28 cellular contexts compared by ENCODE assay signal in the genomic region with DNA sequence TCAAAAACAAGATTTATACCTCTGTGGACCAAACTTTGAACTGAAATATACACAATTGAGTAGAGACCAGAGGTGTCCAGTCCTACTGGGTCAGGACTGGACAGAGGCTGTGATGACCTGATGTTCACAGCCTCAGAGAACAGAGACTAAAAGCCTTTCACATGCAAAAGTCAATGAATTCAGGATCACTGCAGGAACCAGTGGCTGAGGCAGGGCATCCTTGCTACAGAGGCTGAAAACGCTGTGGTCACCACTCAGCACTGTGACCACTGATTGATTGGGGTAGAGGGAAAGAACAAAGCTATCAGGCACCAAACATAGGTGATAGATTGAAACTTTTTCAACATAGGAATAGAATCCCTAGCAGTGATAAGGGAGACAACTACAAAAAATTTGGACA. TPM values are rescaled to one million over a fixed set of nuclear protein-coding genes. Genes with fewer than 3 reads are reported as not detected.
DNase-seq lines count a peak whose midpoint lies in the region; FAIRE-seq and TF ChIP-seq lines count a peak whose summit lies in the region.
"Had no signal": no experiment of that assay in that cellular context is flagged by ENCODE, and none has a peak within 500 bp of the region (broad histone marks: within the 10 kb centered on the region; RNA-seq: fewer than 3 reads in every experiment).

No MANE protein-coding gene starts in this region.

- TF ChIP-seq POLR2A in H54 (IDR thresholded peaks at IDR 0.05; ENCODE audit: low read depth, low read length): no peak

- H2BK5ac ChIP-seq in mesendoderm (ENCODE audit: low read length): no peak overlapping the region

- no peak overlapping the region for H3K27ac ChIP-seq in mesendoderm (ENCODE audit: low read depth, low read length)
- H3K27ac ChIP-seq in GM23248: no peak overlapping the region
- H3K27ac ChIP-seq: 22Rv1, C4-2B, KMS-11, Peyer's patch had no signal

- no peak overlapping the region for H3K23ac ChIP-seq in mesendoderm (ENCODE audit: low read length)

- no peaks in the 10 kb centered on the region for H3F3A ChIP-seq in GM23248 (ENCODE audit: insufficient read depth)

- no peaks in the 10 kb centered on the region for H3K9me2 ChIP-seq in GM23248 (ENCODE audit: insufficient read depth)

- no peak overlapping the region for H3K4ac ChIP-seq in mesendoderm (ENCODE audit: low read depth, low read length)

- DNase-seq in ELF-1 (ENCODE audit: low read depth, low spot score): peak; percentile 36
- peak; percentile 9 for DNase-seq in NT2/D1 (ENCODE audit: low read depth, low spot score)
- DNase-seq in iPS DF 19.7 (ENCODE audit: low read depth, low spot score): peak; percentile 25
- peak; percentile 34 for DNase-seq in mesendoderm
- no peak for DNase-seq in H54 (ENCODE audit: insufficient read length, low spot score)
- DNase-seq in GM23248: no peak
- DNase-seq in OCI-M1 (lab: John Stamatoyannopoulos, UW): no peak
- no peak for DNase-seq in HPDE6-E6E7 (ENCODE audit: extremely low spot score)
- DNase-seq: Caco-2; CD8-positive, alpha-beta T cell; DMS79; EL; GF-D8; HCEC 1CT; NCI-H1048; NCI-H1417; NCI-H1694; NCI-H2029 treated with DMSO at 0.1 percent for 48 hours; NCI-H510A; NCI-H69; Peyer's patch; SHP77 treated with DMSO at 0.1 percent for 48 hours had no signal

- H3K4me2 ChIP-seq in mesendoderm (ENCODE audit: low read length) (no peak overlapping the region), GM23248 (ENCODE audit: unreplicated experiment) (no peak overlapping the region)
- H3K4me2 ChIP-seq: KMS-11 had no signal

- FAIRE-seq in H54 (lab: Jason Lieb, UNC): no peak
- FAIRE-seq: GM12891 had no signal

- H2BK120ac ChIP-seq in mesendoderm (ENCODE audit: low read depth, low read length): no peak overlapping the region

- H2BK15ac ChIP-seq in mesendoderm (replicated peaks; ENCODE audit: low read depth): no peak overlapping the region

- no peak overlapping the region for H4K8ac ChIP-seq in mesendoderm (ENCODE audit: low read depth, low read length)

- H3K79me2 ChIP-seq in mesendoderm (ENCODE audit: control insufficient read depth, insufficient read depth, low read length): no peaks in the 10 kb centered on the region
- H3K79me2 ChIP-seq in GM23248 (ENCODE audit: insufficient read depth): no peaks in the 10 kb centered on the region

- WGBS in mesendoderm (ENCODE audit: extremely low coverage, insufficient coverage, low lambda C conversion rate): no CpG with 5 or more reads among the region's 1 CpG
- WGBS in GM23248 (ENCODE audit: low coverage in 1 of 2, low lambda C conversion rate in 2 of 2, missing lambda C conversion rate in 2 of 2), 2 experiments: 0 to 26% methylated on average over 1 of the region's 1 CpG

- H3K4me1 ChIP-seq in NT2/D1 (ENCODE audit: insufficient read depth, insufficient read length) (no peaks in the 10 kb centered on the region), mesendoderm (ENCODE audit: control insufficient read depth, low read depth, low read length) (peaks cover 8% of the 10 kb centered on the region), GM23248 (ENCODE audit: insufficient read depth) (no peaks in the 10 kb centered on the region)
- H3K4me1 ChIP-seq: Caco-2, Peyer's patch had no signal

- H3K9me3 ChIP-seq in NT2/D1 (ENCODE audit: insufficient read depth, low read length): no peaks in the 10 kb centered on the region
- H3K9me3 ChIP-seq in GM23248 (ENCODE audit: low read depth): no peaks in the 10 kb centered on the region
- H3K9me3 ChIP-seq: Caco-2, Peyer's patch had no signal

- no peak overlapping the region for H3K18ac ChIP-seq in mesendoderm (ENCODE audit: low read length)

- no peak overlapping the region for H3K56ac ChIP-seq in mesendoderm (ENCODE audit: low read length)

- H3K4me3 ChIP-seq in NT2/D1 (ENCODE audit: insufficient read length, low read depth): no peak overlapping the region
- no peak overlapping the region for H3K4me3 ChIP-seq in mesendoderm (ENCODE audit: low read length)
- no peak overlapping the region for H3K4me3 ChIP-seq in GM23248
- H3K4me3 ChIP-seq: Peyer's patch had no signal

- no peak overlapping the region for H4K5ac ChIP-seq in mesendoderm (ENCODE audit: low read length)

- H3K27me3 ChIP-seq in NT2/D1 (ENCODE audit: insufficient read depth, insufficient read length) (no peaks in the 10 kb centered on the region), mesendoderm (ENCODE audit: insufficient read depth, low read length, poor library complexity) (no peaks in the 10 kb centered on the region), GM23248 (replicated peaks; ENCODE audit: insufficient read depth) (peaks cover 45% of the 10 kb centered on the region)
- H3K27me3 ChIP-seq: Peyer's patch had no signal

- H2AFZ ChIP-seq in GM23248: no peak overlapping the region

- H3K9ac ChIP-seq in NT2/D1 (ENCODE audit: insufficient read length, low read depth) (no peak overlapping the region), mesendoderm (ENCODE audit: low read length) (no peak overlapping the region), GM23248 (no peak overlapping the region)
- H3K9ac ChIP-seq: KMS-11 had no signal

- no peaks in the 10 kb centered on the region for H3K79me1 ChIP-seq in mesendoderm (ENCODE audit: low read length)

- in situ Hi-C loops in GM23248 (cut with MboI): no loop called here

- no peaks in the 10 kb centered on the region for H3K36me3 ChIP-seq in NT2/D1 (ENCODE audit: insufficient read depth, insufficient read length, low read length)
- H3K36me3 ChIP-seq in mesendoderm (ENCODE audit: control insufficient read depth, insufficient read depth, low read length): no peaks in the 10 kb centered on the region
- no peaks in the 10 kb centered on the region for H3K36me3 ChIP-seq in GM23248 (ENCODE audit: low read depth)
- H3K36me3 ChIP-seq: Peyer's patch had no signal

- no peak overlapping the region for H2AK5ac ChIP-seq in mesendoderm (ENCODE audit: low read length)

- no peaks in the 10 kb centered on the region for H4K20me1 ChIP-seq in GM23248 (ENCODE audit: insufficient read depth)

RNA-seq across cellular contexts. Expression of a gene that starts 25.1 kb away (rescaled TPM):
- 8.9 TPM for polyA plus RNA-seq in mesendoderm (2013, experiment 1 of 2)
- 7.6 TPM for polyA plus RNA-seq in mesendoderm (2013, experiment 2 of 2)
- total RNA-seq in GM23248 (2014; rRNA removed; shearing (Covaris generic)): not detected in 2 replicates
- not detected in 2 replicates for polyA plus RNA-seq in GM23248 (2016; fragmentation: Nextera tagmentation; extraction: Ambion mirVana)
- total RNA-seq: B cell had no signal
- polyA plus RNA-seq: IgD-negative memory B cell had no signal

Comparison
In these comparisons a context has a peak if more than half of its experiments do, and no peak if none do; other contexts are left out.
1. DNase-seq: peak in ELF-1 (single experiment), NT2/D1 (single experiment), iPS DF 19.7 (single experiment) and mesendoderm (single experiment); none in H54 (single experiment), GM23248 (single experiment), OCI-M1 (single experiment) and HPDE6-E6E7 (single experiment).